14 cellular contexts compared by ENCODE assay signal in genomic region chr15:23179768-23180546, GRCh38. TPM values are rescaled to one million over a fixed set of nuclear protein-coding genes. Genes with fewer than 3 reads are reported as not detected.
DNase-seq lines count a peak whose midpoint lies in the region; ATAC-seq and TF ChIP-seq lines count a peak whose summit lies in the region.
"Not testable (repeated sequence)": the region's sequence is repeated elsewhere in the genome, so short reads cannot be mapped to it uniquely, and the experiment has no call there.
"Had no signal": no experiment of that assay in that cellular context is flagged by ENCODE, and none has a peak within 500 bp of the region (broad histone marks: within the 10 kb centered on the region; RNA-seq: fewer than 3 reads in every experiment).

No MANE protein-coding gene starts in this region.

- not testable (repeated sequence) for H3K9me3 ChIP-seq in BE2C; HUES64 (ENCODE audit: insufficient read depth, low read depth, low read length); hepatocyte (ENCODE audit: low read depth); lower lobe of right lung; neuronal stem cell (replicated peaks in 1 of 2; ENCODE audit: control insufficient read depth in 2 of 2, insufficient read depth in 1 of 2, low read depth in 1 of 2, low read length in 2 of 2)

- TF ChIP-seq CTCF in BE2C (IDR thresholded peaks at IDR 0.05; ENCODE audit: low read depth, low read length); hepatocyte (IDR thresholded peaks at IDR 0.05; ENCODE audit: poor library complexity); lower lobe of right lung (IDR thresholded peaks at IDR 0.05): not testable (repeated sequence)

- ATAC-seq in activated T-helper 17 cell treated with anti-CD3 and anti-CD28 coated beads, Interleukin-2, amount 50 U/mL, for 72 hours (replicated peaks), result peak; percentile 12
- ATAC-seq in esophagus mucosa (peak; percentile 46), lower lobe of right lung (peak; percentile 16 to 32)
- peak; percentile 43 for ATAC-seq in stimulated activated naive CD8-positive, alpha-beta T cell treated with anti-CD3 and anti-CD28 coated beads, Interleukin-15, amount 100 ng/mL, for 72 hours

- H3K4me3 Mint-ChIP-seq in activated T-helper 17 cell treated with anti-CD3 and anti-CD28 coated beads, Interleukin-2, amount 50 U/mL, for 72 hours; stimulated activated naive CD8-positive, alpha-beta T cell treated with anti-CD3 and anti-CD28 coated beads, Interleukin-15, amount 100 ng/mL, for 72 hours: not testable (repeated sequence)

- H4K8ac ChIP-seq in neuronal stem cell (ENCODE audit: low read depth, low read length), result not testable (repeated sequence)

- H3K36me3 Mint-ChIP-seq in activated T-helper 17 cell treated with anti-CD3 and anti-CD28 coated beads, Interleukin-2, amount 50 U/mL, for 72 hours (ENCODE audit: low read depth), result not testable (repeated sequence)

- H3K23ac ChIP-seq in neuronal stem cell (ENCODE audit: low read depth, low read length, poor library complexity), result not testable (repeated sequence)

- H2BK15ac ChIP-seq in neuronal stem cell (ENCODE audit: low read length), result not testable (repeated sequence)

- H3K27me3 ChIP-seq in BE2C; HUES64 (ENCODE audit: insufficient read depth, low read length); hepatocyte; lower lobe of right lung (ENCODE audit: low read depth); neuronal stem cell (ENCODE audit: control insufficient read depth in 3 of 3, insufficient read depth in 3 of 3, low read depth in 1 of 3, low read length in 3 of 3): not testable (repeated sequence)

- H2BK5ac ChIP-seq in neuronal stem cell (ENCODE audit: low read length), result not testable (repeated sequence)

- H3K27ac Mint-ChIP-seq in activated T-helper 17 cell treated with anti-CD3 and anti-CD28 coated beads, Interleukin-2, amount 50 U/mL, for 72 hours; stimulated activated naive CD8-positive, alpha-beta T cell treated with anti-CD3 and anti-CD28 coated beads, Interleukin-15, amount 100 ng/mL, for 72 hours: not testable (repeated sequence)

- not testable (repeated sequence) for H2AK5ac ChIP-seq in neuronal stem cell (ENCODE audit: low read depth, low read length)

- H2BK12ac ChIP-seq in neuronal stem cell (ENCODE audit: low read length), result not testable (repeated sequence)

- not testable (repeated sequence) for H3K79me1 ChIP-seq in neuronal stem cell (ENCODE audit: low read depth, low read length)

- H2AFZ ChIP-seq in hepatocyte; neuronal stem cell (ENCODE audit: low read length): not testable (repeated sequence)

- peak; percentile 8 for DNase-seq in BE2C
- peak; percentile 8 for DNase-seq in hepatocyte (ENCODE audit: low spot score)
- DNase-seq in lower lobe of right lung; stimulated activated naive CD8-positive, alpha-beta T cell treated with anti-CD3 and anti-CD28 coated beads, Interleukin-15, amount 100 ng/mL, for 72 hours: not testable (repeated sequence)
- DNase-seq in neuronal stem cell (ENCODE audit: low spot score), result peak; percentile 36

- H3K9me3 Mint-ChIP-seq in activated T-helper 17 cell treated with anti-CD3 and anti-CD28 coated beads, Interleukin-2, amount 50 U/mL, for 72 hours; stimulated activated naive CD8-positive, alpha-beta T cell treated with anti-CD3 and anti-CD28 coated beads, Interleukin-15, amount 100 ng/mL, for 72 hours: not testable (repeated sequence)

- H3K4me3 ChIP-seq in BE2C (ENCODE audit: low read depth, low read length); hepatocyte; lower lobe of right lung; neuronal stem cell (ENCODE audit: low read length in 2 of 2): not testable (repeated sequence)
- H3K4me3 ChIP-seq in HUES64 (ENCODE audit: low read length), result peak overlapping the region; percentile 42

- intact Hi-C loops in lower lobe of right lung (cut with DNase I), result not testable (repeated sequence)

- H2BK120ac ChIP-seq in neuronal stem cell (ENCODE audit: low read depth, low read length), result not testable (repeated sequence)

- not testable (repeated sequence) for H3K4ac ChIP-seq in neuronal stem cell (ENCODE audit: low read length)

- peak overlapping the region; percentile 76 for H3K18ac ChIP-seq in neuronal stem cell (ENCODE audit: low read length)

- H3K27me3 Mint-ChIP-seq in activated T-helper 17 cell treated with anti-CD3 and anti-CD28 coated beads, Interleukin-2, amount 50 U/mL, for 72 hours, result not testable (repeated sequence)
- peaks cover 13% of the 10 kb centered on the region for H3K27me3 Mint-ChIP-seq in stimulated activated naive CD8-positive, alpha-beta T cell treated with anti-CD3 and anti-CD28 coated beads, Interleukin-15, amount 100 ng/mL, for 72 hours

- H3K9me2 ChIP-seq in hepatocyte (replicated peaks; ENCODE audit: insufficient read depth), result not testable (repeated sequence)

- H3K36me3 ChIP-seq in BE2C; HUES64 (ENCODE audit: insufficient read depth, low read length); hepatocyte (replicated peaks; ENCODE audit: insufficient read depth, low read depth); lower lobe of right lung; neuronal stem cell (replicated peaks in 1 of 2; ENCODE audit: control insufficient read depth in 2 of 2, insufficient read depth in 2 of 2, low read length in 2 of 2): not testable (repeated sequence)

- H3K4me1 ChIP-seq in BE2C; HUES64 (ENCODE audit: insufficient read depth, low read length); hepatocyte (ENCODE audit: insufficient read depth); lower lobe of right lung; neuronal stem cell (ENCODE audit: control insufficient read depth in 2 of 2, insufficient read depth in 1 of 2, low read depth in 1 of 2, low read length in 2 of 2): not testable (repeated sequence)

- H3K4me2 ChIP-seq in hepatocyte, result peak overlapping the region; percentile 46
- H3K4me2 ChIP-seq in neuronal stem cell (ENCODE audit: insufficient read depth, low read length, poor library complexity, severe bottlenecking), result peak overlapping the region; percentile 54

- H4K20me1 ChIP-seq in hepatocyte (ENCODE audit: insufficient read depth, poor library complexity, severe bottlenecking), result not testable (repeated sequence)

- H3K4me1 Mint-ChIP-seq in activated T-helper 17 cell treated with anti-CD3 and anti-CD28 coated beads, Interleukin-2, amount 50 U/mL, for 72 hours; stimulated activated naive CD8-positive, alpha-beta T cell treated with anti-CD3 and anti-CD28 coated beads, Interleukin-15, amount 100 ng/mL, for 72 hours: not testable (repeated sequence)

- WGBS in HUES64, result 63% methylated on average over 47 of the region's 67 CpGs
- 64% methylated on average over 12 of the region's 67 CpGs for WGBS in hepatocyte (ENCODE audit: low lambda C conversion rate, missing lambda C conversion rate)
- WGBS in neuronal stem cell (ENCODE audit: extremely low coverage in 2 of 2, insufficient read length in 2 of 2, insufficient replicate concordance in 1 of 2), 2 donors, result no CpG with 5 or more reads among the region's 67 CpGs

- not testable (repeated sequence) for H3K9ac ChIP-seq in HUES64 (ENCODE audit: low read depth, low read length); neuronal stem cell (ENCODE audit: low read depth, low read length, poor library complexity)

- H3K79me2 ChIP-seq in hepatocyte, result not testable (repeated sequence)

- not testable (repeated sequence) for H4K91ac ChIP-seq in neuronal stem cell (ENCODE audit: low read depth, low read length, poor library complexity)

- not testable (repeated sequence) for H3K27ac ChIP-seq in HUES64 (ENCODE audit: low read depth, low read length); hepatocyte; lower lobe of right lung; neuronal stem cell (replicated peaks; ENCODE audit: low read length)

- not testable (repeated sequence) for H3K14ac ChIP-seq in neuronal stem cell (ENCODE audit: low read length)

RNA-seq across cellular contexts. Expression of gene GOLGA6L1, which starts 43.3 kb away (rescaled TPM):
- polyA plus RNA-seq in BE2C (2012; ENCODE audit: insufficient read depth, insufficient read length, low read depth), result not detected
- polyA plus RNA-seq in HUES64 (2013, experiment 1 of 2), result not detected
- polyA plus RNA-seq in HUES64 (2013, experiment 2 of 2), result not detected
- total RNA-seq in activated T-helper 17 cell treated with anti-CD3 and anti-CD28 coated beads, Interleukin-2, amount 50 U/mL, for 72 hours, result not detected
- not detected for total RNA-seq in esophagus mucosa
- total RNA-seq in hepatocyte, result not detected in 2 replicates
- not detected in 2 replicates for polyA plus RNA-seq in hepatocyte
- total RNA-seq in lower lobe of right lung, result not detected
- not detected for polyA plus RNA-seq in neuronal stem cell (2013, experiment 1 of 2)
- polyA plus RNA-seq in neuronal stem cell (2013, experiment 2 of 2), result not detected
- total RNA-seq: HFFc6, lung microvascular endothelial cell, prostate gland, SJSA1, tibial nerve had no signal
- polyA plus RNA-seq: esophagus had no signal
